In the genomic region with DNA sequence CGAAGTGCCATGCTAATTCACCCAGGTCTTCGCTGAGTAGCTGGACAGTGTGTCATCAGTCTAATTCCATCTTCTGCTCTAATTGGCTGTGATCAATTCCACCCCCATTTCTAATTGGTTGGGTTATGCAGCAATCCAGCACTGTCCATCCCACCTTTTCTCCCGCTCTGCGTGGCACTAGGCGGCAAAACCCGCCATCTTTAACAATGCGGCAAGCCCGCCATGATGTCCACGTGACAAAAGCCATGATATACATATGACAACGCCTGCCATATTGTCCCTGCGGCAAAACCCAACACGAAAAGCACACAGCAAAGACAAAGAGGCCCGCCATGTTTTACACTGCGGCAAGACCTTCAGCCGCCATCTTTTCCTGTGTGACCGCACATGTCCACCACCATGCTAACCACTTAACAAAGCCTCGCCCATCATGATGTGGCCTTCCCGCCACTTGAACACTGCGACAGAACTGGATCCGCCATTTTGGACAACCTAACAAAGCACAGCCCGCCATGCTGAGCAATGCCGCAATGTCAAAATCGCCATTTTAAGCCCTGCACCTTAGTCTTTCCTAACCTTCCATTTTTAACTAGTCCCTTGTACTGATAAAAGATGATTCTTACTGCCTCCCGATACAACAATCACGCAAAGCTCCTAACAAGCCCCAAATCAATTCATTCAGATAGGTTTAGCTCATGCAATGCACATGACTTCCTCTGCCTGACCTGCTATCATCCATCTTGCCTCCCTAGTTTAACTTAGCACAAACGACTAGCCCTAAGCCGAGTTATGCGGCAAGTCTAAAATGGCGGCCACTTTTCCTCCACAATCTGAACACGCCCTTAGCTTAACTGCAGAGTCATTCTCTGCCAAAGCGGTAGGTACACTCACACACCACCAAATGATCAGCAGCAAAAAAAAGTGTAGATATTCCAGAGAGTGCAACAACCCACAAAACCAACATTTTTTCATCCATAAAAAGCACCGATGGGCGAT, we compare ENCODE assay signal across 1 cellular context.
A peak's percentile ranks its signal among the peaks of the same experiment; 100 is the strongest.
TF ChIP-seq lines count a peak whose summit lies in the region.

No MANE protein-coding gene starts in this region.

TF ChIP-seq in K562, 482 proteins besides CTCF, POLR2A, EP300 and RAD21 (continues in another document):
- TF ChIP-seq, protein P1, sequence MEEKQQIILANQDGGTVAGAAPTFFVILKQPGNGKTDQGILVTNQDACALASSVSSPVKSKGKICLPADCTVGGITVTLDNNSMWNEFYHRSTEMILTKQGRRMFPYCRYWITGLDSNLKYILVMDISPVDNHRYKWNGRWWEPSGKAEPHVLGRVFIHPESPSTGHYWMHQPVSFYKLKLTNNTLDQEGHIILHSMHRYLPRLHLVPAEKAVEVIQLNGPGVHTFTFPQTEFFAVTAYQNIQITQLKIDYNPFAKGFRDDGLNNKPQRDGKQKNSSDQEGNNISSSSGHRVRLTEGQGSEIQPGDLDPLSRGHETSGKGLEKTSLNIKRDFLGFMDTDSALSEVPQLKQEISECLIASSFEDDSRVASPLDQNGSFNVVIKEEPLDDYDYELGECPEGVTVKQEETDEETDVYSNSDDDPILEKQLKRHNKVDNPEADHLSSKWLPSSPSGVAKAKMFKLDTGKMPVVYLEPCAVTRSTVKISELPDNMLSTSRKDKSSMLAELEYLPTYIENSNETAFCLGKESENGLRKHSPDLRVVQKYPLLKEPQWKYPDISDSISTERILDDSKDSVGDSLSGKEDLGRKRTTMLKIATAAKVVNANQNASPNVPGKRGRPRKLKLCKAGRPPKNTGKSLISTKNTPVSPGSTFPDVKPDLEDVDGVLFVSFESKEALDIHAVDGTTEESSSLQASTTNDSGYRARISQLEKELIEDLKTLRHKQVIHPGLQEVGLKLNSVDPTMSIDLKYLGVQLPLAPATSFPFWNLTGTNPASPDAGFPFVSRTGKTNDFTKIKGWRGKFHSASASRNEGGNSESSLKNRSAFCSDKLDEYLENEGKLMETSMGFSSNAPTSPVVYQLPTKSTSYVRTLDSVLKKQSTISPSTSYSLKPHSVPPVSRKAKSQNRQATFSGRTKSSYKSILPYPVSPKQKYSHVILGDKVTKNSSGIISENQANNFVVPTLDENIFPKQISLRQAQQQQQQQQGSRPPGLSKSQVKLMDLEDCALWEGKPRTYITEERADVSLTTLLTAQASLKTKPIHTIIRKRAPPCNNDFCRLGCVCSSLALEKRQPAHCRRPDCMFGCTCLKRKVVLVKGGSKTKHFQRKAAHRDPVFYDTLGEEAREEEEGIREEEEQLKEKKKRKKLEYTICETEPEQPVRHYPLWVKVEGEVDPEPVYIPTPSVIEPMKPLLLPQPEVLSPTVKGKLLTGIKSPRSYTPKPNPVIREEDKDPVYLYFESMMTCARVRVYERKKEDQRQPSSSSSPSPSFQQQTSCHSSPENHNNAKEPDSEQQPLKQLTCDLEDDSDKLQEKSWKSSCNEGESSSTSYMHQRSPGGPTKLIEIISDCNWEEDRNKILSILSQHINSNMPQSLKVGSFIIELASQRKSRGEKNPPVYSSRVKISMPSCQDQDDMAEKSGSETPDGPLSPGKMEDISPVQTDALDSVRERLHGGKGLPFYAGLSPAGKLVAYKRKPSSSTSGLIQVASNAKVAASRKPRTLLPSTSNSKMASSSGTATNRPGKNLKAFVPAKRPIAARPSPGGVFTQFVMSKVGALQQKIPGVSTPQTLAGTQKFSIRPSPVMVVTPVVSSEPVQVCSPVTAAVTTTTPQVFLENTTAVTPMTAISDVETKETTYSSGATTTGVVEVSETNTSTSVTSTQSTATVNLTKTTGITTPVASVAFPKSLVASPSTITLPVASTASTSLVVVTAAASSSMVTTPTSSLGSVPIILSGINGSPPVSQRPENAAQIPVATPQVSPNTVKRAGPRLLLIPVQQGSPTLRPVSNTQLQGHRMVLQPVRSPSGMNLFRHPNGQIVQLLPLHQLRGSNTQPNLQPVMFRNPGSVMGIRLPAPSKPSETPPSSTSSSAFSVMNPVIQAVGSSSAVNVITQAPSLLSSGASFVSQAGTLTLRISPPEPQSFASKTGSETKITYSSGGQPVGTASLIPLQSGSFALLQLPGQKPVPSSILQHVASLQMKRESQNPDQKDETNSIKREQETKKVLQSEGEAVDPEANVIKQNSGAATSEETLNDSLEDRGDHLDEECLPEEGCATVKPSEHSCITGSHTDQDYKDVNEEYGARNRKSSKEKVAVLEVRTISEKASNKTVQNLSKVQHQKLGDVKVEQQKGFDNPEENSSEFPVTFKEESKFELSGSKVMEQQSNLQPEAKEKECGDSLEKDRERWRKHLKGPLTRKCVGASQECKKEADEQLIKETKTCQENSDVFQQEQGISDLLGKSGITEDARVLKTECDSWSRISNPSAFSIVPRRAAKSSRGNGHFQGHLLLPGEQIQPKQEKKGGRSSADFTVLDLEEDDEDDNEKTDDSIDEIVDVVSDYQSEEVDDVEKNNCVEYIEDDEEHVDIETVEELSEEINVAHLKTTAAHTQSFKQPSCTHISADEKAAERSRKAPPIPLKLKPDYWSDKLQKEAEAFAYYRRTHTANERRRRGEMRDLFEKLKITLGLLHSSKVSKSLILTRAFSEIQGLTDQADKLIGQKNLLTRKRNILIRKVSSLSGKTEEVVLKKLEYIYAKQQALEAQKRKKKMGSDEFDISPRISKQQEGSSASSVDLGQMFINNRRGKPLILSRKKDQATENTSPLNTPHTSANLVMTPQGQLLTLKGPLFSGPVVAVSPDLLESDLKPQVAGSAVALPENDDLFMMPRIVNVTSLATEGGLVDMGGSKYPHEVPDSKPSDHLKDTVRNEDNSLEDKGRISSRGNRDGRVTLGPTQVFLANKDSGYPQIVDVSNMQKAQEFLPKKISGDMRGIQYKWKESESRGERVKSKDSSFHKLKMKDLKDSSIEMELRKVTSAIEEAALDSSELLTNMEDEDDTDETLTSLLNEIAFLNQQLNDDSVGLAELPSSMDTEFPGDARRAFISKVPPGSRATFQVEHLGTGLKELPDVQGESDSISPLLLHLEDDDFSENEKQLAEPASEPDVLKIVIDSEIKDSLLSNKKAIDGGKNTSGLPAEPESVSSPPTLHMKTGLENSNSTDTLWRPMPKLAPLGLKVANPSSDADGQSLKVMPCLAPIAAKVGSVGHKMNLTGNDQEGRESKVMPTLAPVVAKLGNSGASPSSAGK (IDR thresholded peaks at IDR 0.05), result peak; percentile 51
- TF ChIP-seq PTRF (tag; IDR thresholded peaks at IDR 0.05) (no peak), ZNF140 (CRISPR knock-in tag; IDR thresholded peaks at IDR 0.05) (no peak), ZFX (CRISPR knock-in tag; IDR thresholded peaks at IDR 0.05) (peak; percentile 18; the same call in 1 of the 2 replicates), ELF4 (CRISPR knock-in tag; IDR thresholded peaks at IDR 0.05) (no peak), FUS (optimal IDR thresholded peaks at IDR 0.05; ENCODE audit: low read depth, low read length) (no peak), NR2C2 (CRISPR knock-in tag; IDR thresholded peaks at IDR 0.05) (no peak), NR2C2 (tag; IDR thresholded peaks at IDR 0.05) (0 out of 2 replicates have a peak, but pooled peaks have one; percentile 33), ZBTB43 (CRISPR knock-in tag; IDR thresholded peaks at IDR 0.05) (no peak), CBX8 (IDR thresholded peaks at IDR 0.05; ENCODE audit: borderline replicate concordance, extremely low read depth, low read depth, low read length, poor library complexity, severe bottlenecking) (no peak), ZZZ3 (IDR thresholded peaks at IDR 0.05) (no peak), ZNF717 (CRISPR knock-in tag; IDR thresholded peaks at IDR 0.05) (no peak), XRCC3 (IDR thresholded peaks at IDR 0.05) (no peak), ZNF12 (CRISPR knock-in tag; IDR thresholded peaks at IDR 0.05) (no peak), ZBTB33 (CRISPR knock-in tag; IDR thresholded peaks at IDR 0.05) (0 out of 2 replicates have a peak, but pooled peaks have one; percentile 44), HNRNPUL1 (IDR thresholded peaks at IDR 0.05; ENCODE audit: low read length) (no peak), SMARCE1 (IDR thresholded peaks at IDR 0.05) (no peak), ZNF592 (IDR thresholded peaks at IDR 0.05) (no peak), BRCA1 (IDR thresholded peaks at IDR 0.05) (no peak), BRCA1 (CRISPR knock-in tag; IDR thresholded peaks at IDR 0.05) (no peak), FOXJ2 (tag; IDR thresholded peaks at IDR 0.05) (no peak)
- TF ChIP-seq, protein P2, sequence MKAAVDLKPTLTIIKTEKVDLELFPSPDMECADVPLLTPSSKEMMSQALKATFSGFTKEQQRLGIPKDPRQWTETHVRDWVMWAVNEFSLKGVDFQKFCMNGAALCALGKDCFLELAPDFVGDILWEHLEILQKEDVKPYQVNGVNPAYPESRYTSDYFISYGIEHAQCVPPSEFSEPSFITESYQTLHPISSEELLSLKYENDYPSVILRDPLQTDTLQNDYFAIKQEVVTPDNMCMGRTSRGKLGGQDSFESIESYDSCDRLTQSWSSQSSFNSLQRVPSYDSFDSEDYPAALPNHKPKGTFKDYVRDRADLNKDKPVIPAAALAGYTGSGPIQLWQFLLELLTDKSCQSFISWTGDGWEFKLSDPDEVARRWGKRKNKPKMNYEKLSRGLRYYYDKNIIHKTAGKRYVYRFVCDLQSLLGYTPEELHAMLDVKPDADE (conservative IDR thresholded peaks at IDR 0.05; ENCODE audit: control insufficient read depth, low read depth, low read length), result no peak
- TF ChIP-seq, protein P3, sequence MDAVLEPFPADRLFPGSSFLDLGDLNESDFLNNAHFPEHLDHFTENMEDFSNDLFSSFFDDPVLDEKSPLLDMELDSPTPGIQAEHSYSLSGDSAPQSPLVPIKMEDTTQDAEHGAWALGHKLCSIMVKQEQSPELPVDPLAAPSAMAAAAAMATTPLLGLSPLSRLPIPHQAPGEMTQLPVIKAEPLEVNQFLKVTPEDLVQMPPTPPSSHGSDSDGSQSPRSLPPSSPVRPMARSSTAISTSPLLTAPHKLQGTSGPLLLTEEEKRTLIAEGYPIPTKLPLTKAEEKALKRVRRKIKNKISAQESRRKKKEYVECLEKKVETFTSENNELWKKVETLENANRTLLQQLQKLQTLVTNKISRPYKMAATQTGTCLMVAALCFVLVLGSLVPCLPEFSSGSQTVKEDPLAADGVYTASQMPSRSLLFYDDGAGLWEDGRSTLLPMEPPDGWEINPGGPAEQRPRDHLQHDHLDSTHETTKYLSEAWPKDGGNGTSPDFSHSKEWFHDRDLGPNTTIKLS (IDR thresholded peaks at IDR 0.05; ENCODE audit: borderline replicate concordance, low read depth), result peak; percentile 95
- TF ChIP-seq, protein P4, sequence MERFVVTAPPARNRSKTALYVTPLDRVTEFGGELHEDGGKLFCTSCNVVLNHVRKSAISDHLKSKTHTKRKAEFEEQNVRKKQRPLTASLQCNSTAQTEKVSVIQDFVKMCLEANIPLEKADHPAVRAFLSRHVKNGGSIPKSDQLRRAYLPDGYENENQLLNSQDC (CRISPR knock-in tag; IDR thresholded peaks at IDR 0.05), result no peak
- TF ChIP-seq, protein P5, sequence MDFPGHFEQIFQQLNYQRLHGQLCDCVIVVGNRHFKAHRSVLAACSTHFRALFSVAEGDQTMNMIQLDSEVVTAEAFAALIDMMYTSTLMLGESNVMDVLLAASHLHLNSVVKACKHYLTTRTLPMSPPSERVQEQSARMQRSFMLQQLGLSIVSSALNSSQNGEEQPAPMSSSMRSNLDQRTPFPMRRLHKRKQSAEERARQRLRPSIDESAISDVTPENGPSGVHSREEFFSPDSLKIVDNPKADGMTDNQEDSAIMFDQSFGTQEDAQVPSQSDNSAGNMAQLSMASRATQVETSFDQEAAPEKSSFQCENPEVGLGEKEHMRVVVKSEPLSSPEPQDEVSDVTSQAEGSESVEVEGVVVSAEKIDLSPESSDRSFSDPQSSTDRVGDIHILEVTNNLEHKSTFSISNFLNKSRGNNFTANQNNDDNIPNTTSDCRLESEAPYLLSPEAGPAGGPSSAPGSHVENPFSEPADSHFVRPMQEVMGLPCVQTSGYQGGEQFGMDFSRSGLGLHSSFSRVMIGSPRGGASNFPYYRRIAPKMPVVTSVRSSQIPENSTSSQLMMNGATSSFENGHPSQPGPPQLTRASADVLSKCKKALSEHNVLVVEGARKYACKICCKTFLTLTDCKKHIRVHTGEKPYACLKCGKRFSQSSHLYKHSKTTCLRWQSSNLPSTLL (IDR thresholded peaks at IDR 0.05), result no peak
